13 cellular contexts compared by ENCODE assay signal in the genomic region with DNA sequence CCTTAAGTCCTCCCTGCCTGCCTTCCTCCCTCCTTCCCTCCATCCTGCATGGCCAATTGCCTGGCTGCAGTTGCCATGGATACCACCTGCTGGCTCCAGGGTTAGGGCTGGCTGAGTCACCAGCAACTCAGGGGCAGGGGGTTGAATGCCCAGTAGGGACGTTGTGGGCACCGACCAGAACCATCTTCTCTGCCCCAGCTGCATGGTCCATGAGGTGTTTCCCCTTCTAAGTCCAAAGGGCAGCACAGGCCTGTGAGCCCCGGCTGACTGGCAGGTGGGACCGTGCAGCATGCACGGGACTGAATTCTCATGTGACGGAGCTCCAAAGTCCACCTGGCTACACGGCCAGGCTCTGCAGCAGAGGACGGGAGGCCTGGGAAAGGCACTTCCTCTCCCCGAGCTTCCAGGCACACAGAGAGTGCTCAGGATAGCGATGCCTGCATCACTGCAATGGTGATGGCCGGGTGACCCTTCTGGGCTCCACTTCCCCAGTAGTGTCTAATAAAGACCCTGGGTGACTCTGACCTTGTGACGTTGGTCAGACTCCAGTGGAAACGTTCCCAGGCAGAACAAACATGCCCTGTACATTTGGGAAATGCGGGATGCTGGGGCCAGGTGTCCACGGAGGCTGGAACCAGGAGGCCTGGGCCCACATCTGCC. TPM values are rescaled to one million over a fixed set of nuclear protein-coding genes. Genes with fewer than 3 reads are reported as not detected.
DNase-seq lines count a peak whose midpoint lies in the region; ATAC-seq and TF ChIP-seq lines count a peak whose summit lies in the region.
"Had no signal": no experiment of that assay in that cellular context is flagged by ENCODE, and none has a peak within 500 bp of the region (broad histone marks: within the 10 kb centered on the region; RNA-seq: fewer than 3 reads in every experiment).

No MANE protein-coding gene starts in this region.

- no peak for TF ChIP-seq POLR2A in stomach (IDR thresholded peaks at IDR 0.05)

- no peaks in the 10 kb centered on the region for H4K20me1 ChIP-seq in PC-3 (ENCODE audit: low read length)

- H3K4me2 ChIP-seq in PC-3 (ENCODE audit: low read length), result no peak overlapping the region

- no peaks in the 10 kb centered on the region for H3F3A ChIP-seq in PC-3 (ENCODE audit: low read length, unreplicated experiment)

- H3K27me3 ChIP-seq in stomach (peaks cover 0 to 9% (median 0%) of the 10 kb centered on the region in 3 donors), PC-3 (ENCODE audit: low read length) (no peaks in the 10 kb centered on the region)

- intact Hi-C loops in stomach (cut with DNase I; ENCODE audit: low total_unique reads) (no loop called here), PC-3 (cut with micrococcal nuclease) (no loop called here)

- H3K4me3 ChIP-seq in stomach (no peak overlapping the region), PC-3 (ENCODE audit: low read length) (no peak overlapping the region)

- H3K9me2 ChIP-seq in PC-3 (replicated peaks; ENCODE audit: low read length), result no peaks in the 10 kb centered on the region

- H3K79me2 ChIP-seq in PC-3 (ENCODE audit: low read length), result no peaks in the 10 kb centered on the region

- no peak overlapping the region for H2AFZ ChIP-seq in PC-3 (ENCODE audit: low read length)

- no peak overlapping the region for H3K9ac ChIP-seq in PC-3 (ENCODE audit: low read length)

- TF ChIP-seq CTCF in RWPE1 (conservative IDR thresholded peaks at IDR 0.05; ENCODE audit: low read depth), result no peak
- no peak for TF ChIP-seq CTCF in stomach (IDR thresholded peaks at IDR 0.05)
- no peak for TF ChIP-seq CTCF in PC-3 (conservative IDR thresholded peaks at IDR 0.05; ENCODE audit: low read depth, low read length)

- H3K27ac ChIP-seq in RWPE1 (peak overlapping the region; percentile 84), stomach (peak overlapping the region; percentile 5 to 80 (median 63)), PC-3 (ENCODE audit: low read length) (no peak overlapping the region)

- DNase-seq in EH (ENCODE audit: low read depth) (peak; percentile 14), RWPE1 (ENCODE audit: low spot score) (no peak), kidney tubule cell (ENCODE audit: low spot score) (peak; percentile 70), stomach (peak; percentile 79), PC-3 (no peak)
- no peak for DNase-seq in activated naive CD4-positive, alpha-beta T cell treated with anti-CD3 and anti-CD28 coated beads, Interleukin-2, amount 50 U/mL, for 16 hours
- no peak for DNase-seq in stimulated activated CD8-positive, alpha-beta memory T cell treated with anti-CD3 and anti-CD28 coated beads, Interleukin-4, amount 100 ng/mL, for 48 hours
- DNase-seq: activated CD4-positive, CD25-positive, alpha-beta regulatory T cell treated with anti-CD3 and anti-CD28 coated beads, Interleukin-2, amount 50 U/mL, for 72 hours; COR-L47; naive B cell; NCI-H2107; SW 1271 had no signal

- H3K4me1 ChIP-seq in stomach (peaks cover 53 to 88% (median 67%) of the 10 kb centered on the region in 4 donors), PC-3 (ENCODE audit: insufficient read depth, low read length) (peaks cover 27% of the 10 kb centered on the region)

- WGBS in stomach, 5 donors, result 30 to 62% (median 34%) methylated on average over 12 to 15 of the region's 15 CpGs

- H3K9me3 ChIP-seq in stomach, result no peaks in the 10 kb centered on the region
- no peaks in the 10 kb centered on the region for H3K9me3 ChIP-seq in PC-3 (ENCODE audit: low read length)

- ATAC-seq in PC-3, result no peak

- no peaks in the 10 kb centered on the region for H3K36me3 ChIP-seq in stomach
- H3K36me3 ChIP-seq in PC-3 (ENCODE audit: low read depth, low read length), result no peaks in the 10 kb centered on the region

- TF ChIP-seq EP300 in stomach (IDR thresholded peaks at IDR 0.05), result no peak

- POLR2A ChIA-PET in RWPE1 (lab: Yijun Ruan, JAX; ENCODE audit: low non-redundant PET) (no interaction called here), PC-3 (lab: Charles Lee; ENCODE audit: unreplicated experiment) (no interaction called here)

- CTCF ChIA-PET in RWPE1 (lab: Yijun Ruan, JAX), result interaction anchor here (0.6 to 1.3 kb wide), 3 partner anchors 17 to 232 kb away, joined by 3 to 4 read pairs (median 4); no protein-coding TSS in a partner anchor
- CTCF ChIA-PET in PC-3 (lab: Charles Lee), result no interaction called here

- no TSS peak for BruUV-seq in PC-3 (replicated peaks; lab: Mats Ljungman, UMichigan)

RNA-seq across cellular contexts. Expression of a gene that starts 5.7 kb away (rescaled TPM):
- total RNA-seq in stomach (10 to 100 TPM in 4 of 5 donors, 1 to 10 TPM in 1; 9.8 to 88.8 (median 51.9) TPM), PC-3 (2014; rRNA removed) (74.1 and 83.0 TPM in 2 replicates)
- polyA plus RNA-seq in stomach, result 100 to 1,000 TPM in 1 of 3 donors, 10 to 100 TPM in 2; 65.8 to 147 (median 94.4) TPM
- polyA plus RNA-seq: IgD-negative memory B cell had no signal

Comparison
In these comparisons a context has a peak if more than half of its experiments do, and no peak if none do; other contexts are left out.
1. DNase-seq: peak in EH (single experiment), kidney tubule cell (single experiment) and stomach (single experiment); none in RWPE1 (single experiment), activated naive CD4-positive, alpha-beta T cell treated with anti-CD3 and anti-CD28 coated beads, Interleukin-2, amount 50 U/mL, for 16 hours (single experiment), PC-3 (single experiment) and stimulated activated CD8-positive, alpha-beta memory T cell treated with anti-CD3 and anti-CD28 coated beads, Interleukin-4, amount 100 ng/mL, for 48 hours (single experiment).